Comparison of ENCODE assay signal across 16 cellular contexts in the genomic region with DNA sequence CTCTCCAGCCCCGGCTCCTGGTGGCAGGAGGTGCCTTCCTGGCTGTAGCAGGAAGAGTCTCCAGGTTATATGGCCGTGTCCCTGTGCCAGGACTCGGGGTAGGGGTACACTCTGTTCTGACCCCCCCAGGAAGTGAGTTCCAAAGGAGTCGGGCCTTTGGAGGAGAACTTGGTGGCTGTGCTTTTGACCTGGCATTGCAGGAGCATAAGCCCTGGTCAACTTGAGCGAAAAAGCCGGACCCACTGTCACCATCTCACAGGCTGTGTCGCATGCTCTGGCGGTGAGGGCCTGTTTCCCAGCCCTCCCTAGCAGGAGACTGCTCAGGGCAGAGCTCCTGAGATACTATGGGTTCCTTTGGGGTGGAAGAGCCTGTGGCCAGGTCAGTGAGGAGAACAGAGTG.
"Had no signal": no experiment of that assay in that cellular context is flagged by ENCODE, and none has a peak within 500 bp of the region (broad histone marks: within the 10 kb centered on the region; RNA-seq: fewer than 3 reads in every experiment).

No MANE protein-coding gene starts in this region.

- H3K27ac Mint-ChIP-seq: activated CD4-positive, alpha-beta memory T cell treated with anti-CD3 and anti-CD28 coated beads, Interleukin-2, amount 10 ng/mL, durations not matched to agents 7 days and 5 days; activated naive CD4-positive, alpha-beta T cell treated with anti-CD3 and anti-CD28 coated beads, Interleukin-2, amount 50 U/mL, for 24 hours; activated T-cell treated with anti-CD3 and anti-CD28 coated beads, Interleukin-2, amount 50 U/mL, for 24 hours; immature natural killer cell; stimulated activated naive CD8-positive, alpha-beta T cell treated with anti-CD3 and anti-CD28 coated beads, Interleukin-15, Interleukin-2, amounts not matched to agents 100 ng/mL and 50 ng/mL, for 24 hours; T-helper 1 cell treated with Interleukin-12 subunit alpha and Interleukin-12 subunit beta and Interleukin-4 antibody, amounts not matched to agents 30 μg/mL and 1 μg/mL, for 36 hours had no signal

- H3K36me3 Mint-ChIP-seq: activated naive CD4-positive, alpha-beta T cell treated with anti-CD3 and anti-CD28 coated beads, Interleukin-2, amount 50 U/mL, for 24 hours; immature natural killer cell had no signal

- H3K36me3 ChIP-seq: adrenal gland, cardiac muscle cell, ovary had no signal

- H3K27me3 ChIP-seq: adrenal gland, cardiac muscle cell, ovary had no signal

- H3K4me3 Mint-ChIP-seq: activated CD4-positive, alpha-beta memory T cell treated with anti-CD3 and anti-CD28 coated beads, Interleukin-2, amount 10 ng/mL, durations not matched to agents 7 days and 5 days; activated naive CD4-positive, alpha-beta T cell treated with anti-CD3 and anti-CD28 coated beads, Interleukin-2, amount 50 U/mL, for 24 hours; activated T-cell treated with anti-CD3 and anti-CD28 coated beads, Interleukin-2, amount 50 U/mL, for 24 hours; immature natural killer cell; neural crest cell; stimulated activated naive CD8-positive, alpha-beta T cell treated with anti-CD3 and anti-CD28 coated beads, Interleukin-15, Interleukin-2, amounts not matched to agents 100 ng/mL and 50 ng/mL, for 24 hours; T-helper 1 cell treated with Interleukin-12 subunit alpha and Interleukin-12 subunit beta and Interleukin-4 antibody, amounts not matched to agents 30 μg/mL and 1 μg/mL, for 36 hours had no signal

- H3K27ac ChIP-seq: cardiac muscle cell had no signal

- DNase-seq: activated CD4-positive, alpha-beta memory T cell treated with anti-CD3 and anti-CD28 coated beads, Interleukin-2, amount 10 ng/mL, durations not matched to agents 7 days and 5 days; activated CD4-positive, alpha-beta T cell treated with anti-CD3 and anti-CD28 coated beads for 4 hours; activated effector memory CD4-positive, alpha-beta T cell treated with Interleukin-2 at 50 U/mL for 16 hours; activated T-cell treated with anti-CD3 and anti-CD28 coated beads, Interleukin-2, amount 50 U/mL, for 24 hours; immature natural killer cell; SIG-M5; stimulated activated CD4-positive, alpha-beta T cell treated with anti-CD3 and anti-CD28 coated beads, Interleukin-4, amount 100 ng/mL, for 4 hours; stimulated activated CD8-positive, alpha-beta memory T cell treated with anti-CD3 and anti-CD28 coated beads, Interleukin-4, amount 100 ng/mL, for 48 hours had no signal

- H3K9me3 ChIP-seq: adrenal gland, ovary had no signal

- H3K9me3 Mint-ChIP-seq: activated CD4-positive, alpha-beta memory T cell treated with anti-CD3 and anti-CD28 coated beads, Interleukin-2, amount 10 ng/mL, durations not matched to agents 7 days and 5 days; activated naive CD4-positive, alpha-beta T cell treated with anti-CD3 and anti-CD28 coated beads, Interleukin-2, amount 50 U/mL, for 24 hours; activated T-cell treated with anti-CD3 and anti-CD28 coated beads, Interleukin-2, amount 50 U/mL, for 24 hours; immature natural killer cell; stimulated activated naive CD8-positive, alpha-beta T cell treated with anti-CD3 and anti-CD28 coated beads, Interleukin-15, Interleukin-2, amounts not matched to agents 100 ng/mL and 50 ng/mL, for 24 hours had no signal

- H3K4me3 ChIP-seq: adrenal gland, cardiac muscle cell, lung, ovary had no signal

- H3K27me3 Mint-ChIP-seq: activated naive CD4-positive, alpha-beta T cell treated with anti-CD3 and anti-CD28 coated beads, Interleukin-2, amount 50 U/mL, for 24 hours; activated T-cell treated with anti-CD3 and anti-CD28 coated beads, Interleukin-2, amount 50 U/mL, for 24 hours; stimulated activated naive CD8-positive, alpha-beta T cell treated with anti-CD3 and anti-CD28 coated beads, Interleukin-15, Interleukin-2, amounts not matched to agents 100 ng/mL and 50 ng/mL, for 24 hours had no signal

- H3K4me1 Mint-ChIP-seq: activated CD4-positive, alpha-beta memory T cell treated with anti-CD3 and anti-CD28 coated beads, Interleukin-2, amount 10 ng/mL, durations not matched to agents 7 days and 5 days; activated naive CD4-positive, alpha-beta T cell treated with anti-CD3 and anti-CD28 coated beads, Interleukin-2, amount 50 U/mL, for 24 hours; immature natural killer cell; neural crest cell had no signal
